Comparison of ENCODE assay signal across 10 cellular contexts in the genomic region with DNA sequence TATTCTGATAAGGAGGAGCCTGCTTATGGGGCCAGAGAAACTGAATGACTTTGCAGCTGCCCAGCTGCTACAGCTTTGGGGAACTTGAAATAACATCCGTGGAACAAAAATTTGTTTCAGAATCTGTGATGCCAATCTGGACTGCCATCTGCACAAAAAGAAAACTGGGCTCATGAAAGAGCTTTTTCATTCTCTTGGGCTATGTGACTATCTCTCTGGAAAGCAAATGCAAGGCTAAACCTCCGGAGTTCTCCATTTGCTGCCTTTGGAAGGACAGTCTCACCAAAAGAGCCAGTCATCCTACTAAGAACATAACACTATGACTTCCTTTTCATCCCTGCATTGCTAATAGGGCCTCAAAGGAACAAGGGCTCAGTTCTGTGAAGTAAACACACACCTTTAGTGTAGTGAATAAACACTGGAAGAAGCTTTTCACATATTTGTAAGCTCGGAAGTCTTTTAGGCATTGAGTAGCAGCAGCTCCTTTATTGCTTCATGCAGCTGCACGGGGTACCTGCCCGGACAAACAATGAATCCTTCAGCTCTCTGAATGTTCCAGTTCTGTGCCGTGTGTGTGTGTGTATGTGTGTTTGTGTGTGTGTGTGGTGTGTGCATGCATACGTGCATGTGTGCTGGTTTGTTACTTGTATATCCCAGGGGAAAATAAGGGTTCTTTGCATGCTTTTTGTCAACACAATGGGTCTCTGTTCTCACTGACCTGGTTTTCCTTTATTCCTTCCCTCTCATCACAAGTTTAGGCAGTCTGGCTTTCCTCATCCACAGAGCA.
A peak's percentile ranks its signal among the peaks of the same experiment; 100 is the strongest.
DNase-seq lines count a peak whose midpoint lies in the region; ATAC-seq lines count a peak whose summit lies in the region.
"Had no signal": no experiment of that assay in that cellular context is flagged by ENCODE, and none has a peak within 500 bp of the region (broad histone marks: within the 10 kb centered on the region; RNA-seq: fewer than 3 reads in every experiment).

No MANE protein-coding gene starts in this region.

- no peak for ATAC-seq in effector memory CD8-positive, alpha-beta T cell (replicated peaks)
- ATAC-seq in HG03460 (IDR thresholded peaks at IDR 0.05; ENCODE audit: unreplicated experiment): no peak
- ATAC-seq: Panc1 had no signal

- H3K36me3 Mint-ChIP-seq in activated naive CD4-positive, alpha-beta T cell treated with anti-CD3 and anti-CD28 coated beads for 36 hours (ENCODE audit: low read depth): no peaks in the 10 kb centered on the region
- H3K36me3 Mint-ChIP-seq in effector memory CD8-positive, alpha-beta T cell (ENCODE audit: insufficient read depth): peaks cover 5% of the 10 kb centered on the region

- peaks cover 92% of the 10 kb centered on the region for H3K4me1 Mint-ChIP-seq in activated naive CD4-positive, alpha-beta T cell treated with anti-CD3 and anti-CD28 coated beads for 36 hours (ENCODE audit: low read depth)
- peaks cover 46 to 70% of the 10 kb centered on the region in 2 donors for H3K4me1 Mint-ChIP-seq in effector memory CD8-positive, alpha-beta T cell (ENCODE audit: low read depth in 2 of 2)

- peak overlapping the region; percentile 6 for H3K27ac Mint-ChIP-seq in activated naive CD4-positive, alpha-beta T cell treated with anti-CD3 and anti-CD28 coated beads for 36 hours
- peak overlapping the region; percentile 7 to 85 for H3K27ac Mint-ChIP-seq in effector memory CD8-positive, alpha-beta T cell

- intact Hi-C loops in activated naive CD4-positive, alpha-beta T cell treated with anti-CD3 and anti-CD28 coated beads for 36 hours (cut with micrococcal nuclease): no loop called here

- CTCF ChIA-PET in activated naive CD4-positive, alpha-beta T cell treated with anti-CD3 and anti-CD28 coated beads for 36 hours (lab: Charles Lee): interaction anchor here (0.9 to 1.4 kb wide), 4 partner anchors 21 to 933 kb away, joined by 3 to 6 read pairs (median 3); no protein-coding TSS in a partner anchor

- H3K4me3 Mint-ChIP-seq in activated naive CD4-positive, alpha-beta T cell treated with anti-CD3 and anti-CD28 coated beads for 36 hours: no peak overlapping the region
- peak overlapping the region in 1 of 2 donors; percentile 42 for H3K4me3 Mint-ChIP-seq in effector memory CD8-positive, alpha-beta T cell

- no peak for DNase-seq in activated naive CD4-positive, alpha-beta T cell treated with anti-CD3 and anti-CD28 coated beads for 36 hours
- DNase-seq in activated naive CD4-positive, alpha-beta T cell (lab: John Stamatoyannopoulos, UW): no peak
- DNase-seq in NCI-H1436 treated with DMSO at 0.1 percent for 48 hours (lab: John Stamatoyannopoulos, UW): peak; percentile 8
- DNase-seq in effector memory CD8-positive, alpha-beta T cell: no peak
- peak; percentile 97 for DNase-seq in superior temporal gyrus (ENCODE audit: extremely low spot score)
- no peak for DNase-seq in NCI-H510A (lab: John Stamatoyannopoulos, UW)
- DNase-seq in GF-D8 (lab: John Stamatoyannopoulos, UW): no peak
- DNase-seq: pancreas had no signal

- H3K9me3 Mint-ChIP-seq in activated naive CD4-positive, alpha-beta T cell treated with anti-CD3 and anti-CD28 coated beads for 36 hours: no peaks in the 10 kb centered on the region
- no peaks in the 10 kb centered on the region for H3K9me3 Mint-ChIP-seq in effector memory CD8-positive, alpha-beta T cell

- no peaks in the 10 kb centered on the region for H3K27me3 Mint-ChIP-seq in activated naive CD4-positive, alpha-beta T cell treated with anti-CD3 and anti-CD28 coated beads for 36 hours (ENCODE audit: low read depth)
- H3K27me3 Mint-ChIP-seq in effector memory CD8-positive, alpha-beta T cell: no peaks in the 10 kb centered on the region

Comparison
In these comparisons a context has a peak if more than half of its experiments do, and no peak if none do; other contexts are left out.
1. DNase-seq: peak in NCI-H1436 treated with DMSO at 0.1 percent for 48 hours (single experiment) and superior temporal gyrus (single experiment); none in activated naive CD4-positive, alpha-beta T cell treated with anti-CD3 and anti-CD28 coated beads for 36 hours (single experiment), activated naive CD4-positive, alpha-beta T cell (0 of 4), effector memory CD8-positive, alpha-beta T cell (0 of 3), NCI-H510A (single experiment) and GF-D8 (single experiment).